ENCODE assay signal across 1 cellular context in genomic region chr9:136570191-136570845, GRCh38.
TF ChIP-seq lines count a peak whose summit lies in the region.

No MANE protein-coding gene starts in this region.

TF ChIP-seq in H1, 55 proteins besides CTCF, POLR2A, EP300 and RAD21:
- TF ChIP-seq BRCA1 (IDR thresholded peaks at IDR 0.05; ENCODE audit: low read depth, low read length) (no peak), POU5F1 (IDR thresholded peaks at IDR 0.05; ENCODE audit: low read depth, low read length) (no peak), GTF2F1 (IDR thresholded peaks at IDR 0.05; ENCODE audit: borderline replicate concordance, low read depth, low read length) (no peak), RFX5 (IDR thresholded peaks at IDR 0.05; ENCODE audit: borderline replicate concordance, low read depth, low read length) (no peak), KDM5A (IDR thresholded peaks at IDR 0.05; ENCODE audit: low read length) (no peak), GABPA (IDR thresholded peaks at IDR 0.05; ENCODE audit: borderline replicate concordance, insufficient read depth, low read length) (no peak), SP4 (IDR thresholded peaks at IDR 0.05; ENCODE audit: low read length) (no peak), SIN3A (conservative IDR thresholded peaks at IDR 0.05 in 1 of 2, IDR thresholded peaks at IDR 0.05 in 1 of 2; ENCODE audit: low read depth in 1 of 2, low read length in 2 of 2) (no peak), BACH1 (IDR thresholded peaks at IDR 0.05; ENCODE audit: low read length) (no peak), MAFK (IDR thresholded peaks at IDR 0.05; ENCODE audit: low read depth, low read length) (no peak), TEAD4 (IDR thresholded peaks at IDR 0.05; ENCODE audit: low read depth, low read length) (no peak), CHD7 (IDR thresholded peaks at IDR 0.05; ENCODE audit: insufficient replicate concordance, low read length) (no peak), FOSL1 (IDR thresholded peaks at IDR 0.05; ENCODE audit: insufficient read depth, low read depth, low read length) (no peak), CEBPB (IDR thresholded peaks at IDR 0.05; ENCODE audit: low read depth, low read length) (no peak), KDM1A (IDR thresholded peaks at IDR 0.05; ENCODE audit: borderline replicate concordance, low read length) (no peak), BCL11A (IDR thresholded peaks at IDR 0.05; ENCODE audit: low read depth in 2 of 2, low read length in 2 of 2) (no peak)
- TF ChIP-seq, protein P1, sequence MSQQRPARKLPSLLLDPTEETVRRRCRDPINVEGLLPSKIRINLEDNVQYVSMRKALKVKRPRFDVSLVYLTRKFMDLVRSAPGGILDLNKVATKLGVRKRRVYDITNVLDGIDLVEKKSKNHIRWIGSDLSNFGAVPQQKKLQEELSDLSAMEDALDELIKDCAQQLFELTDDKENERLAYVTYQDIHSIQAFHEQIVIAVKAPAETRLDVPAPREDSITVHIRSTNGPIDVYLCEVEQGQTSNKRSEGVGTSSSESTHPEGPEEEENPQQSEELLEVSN (IDR thresholded peaks at IDR 0.05), result no peak
